8 cellular contexts compared by ENCODE assay signal in genomic region chr17:7436556-7437368, GRCh38. TPM values are rescaled to one million over a fixed set of nuclear protein-coding genes. Genes with fewer than 3 reads are reported as not detected.
DNase-seq lines count a peak whose midpoint lies in the region; ATAC-seq and TF ChIP-seq lines count a peak whose summit lies in the region.

No MANE protein-coding gene starts in this region.

- no peaks in the 10 kb centered on the region for H3K4me1 ChIP-seq in right cardiac atrium (ENCODE audit: control insufficient read depth, insufficient read depth, low read length)
- peaks cover 44% of the 10 kb centered on the region for H3K4me1 ChIP-seq in psoas muscle

- H3K9me3 ChIP-seq in right cardiac atrium (ENCODE audit: control insufficient read depth, low read length) = no peaks in the 10 kb centered on the region
- no peaks in the 10 kb centered on the region for H3K9me3 ChIP-seq in psoas muscle

- TF ChIP-seq CTCF in GM12873 (IDR thresholded peaks at IDR 0.05; ENCODE audit: insufficient read depth, low read depth, low read length, missing control alignments) (peak; percentile 73), psoas muscle (IDR thresholded peaks at IDR 0.05) (peak; percentile 88)

- intact Hi-C loops in right cardiac atrium (cut with DNase I) (loop anchor here (5.0 to 10.0 kb wide), 5 partner anchors 41 to 128 kb away; partner anchors contain the start of genes TMEM95 (in 3 of the 4), KCTD11 (in 2 of the 4), ZBTB4 (in 2 of the 4) and SENP3 (in 1 of the 4)), psoas muscle (cut with DNase I) (loop anchor here (5.0 to 10.0 kb wide), 3 partner anchors 84 to 248 kb away; partner anchors contain the start of genes KCTD11 (in 1 of the 2), SENP3 (in 1 of the 2), TP53 (in 1 of the 2) and WRAP53 (in 1 of the 2))

- 5% methylated on average over 92 of the region's 92 CpGs for WGBS in right cardiac atrium
- 3 to 4% (median 3%) methylated on average over 84 to 92 of the region's 92 CpGs for WGBS in psoas muscle, 3 donors

- H3K27me3 ChIP-seq in right cardiac atrium (ENCODE audit: control insufficient read depth, insufficient read depth) (no peaks in the 10 kb centered on the region), psoas muscle (ENCODE audit: insufficient read depth in 3 of 3, low read length in 2 of 3) (no peaks in the 10 kb centered on the region)

- H3K4me3 ChIP-seq in right cardiac atrium (ENCODE audit: low read length) (peak overlapping the region; percentile 42), psoas muscle (peak overlapping the region; percentile 72)

- H3K36me3 ChIP-seq in psoas muscle (ENCODE audit: insufficient read depth in 1 of 2, low read depth in 1 of 2) = no peaks in the 10 kb centered on the region

- peak; percentile 75 to 76 for ATAC-seq in right cardiac atrium
- ATAC-seq in psoas muscle = peak; percentile 70 to 79 (median 78)

- peak overlapping the region; percentile 24 for H3K27ac ChIP-seq in right cardiac atrium (ENCODE audit: low read length)
- H3K27ac ChIP-seq in psoas muscle = peak overlapping the region; percentile 100

- DNase-seq in MV-4-11 (lab: John Stamatoyannopoulos, UW) (peak; percentile 74), T-helper 2 cell (peak; percentile 57 to 91 (median 69)), amygdala (lab: John Stamatoyannopoulos, UW) (peak in 42 of 56 donors; percentile 18 to 84 (median 56)), right cardiac atrium (peak; percentile 81 to 93 (median 92)), psoas muscle (peak; percentile 83 to 91), ureter (ENCODE audit: low spot score) (peak; percentile 82), A172 (ENCODE audit: low spot score) (no peak)

RNA-seq across cellular contexts. Expression of gene TMEM102, which starts 1.5 kb away (rescaled TPM):
- 1 to 10 TPM; 2.2 to 2.5 (median 2.3) TPM for total RNA-seq in right cardiac atrium
- polyA plus RNA-seq in right cardiac atrium = 2.1 TPM
- total RNA-seq in psoas muscle = under 1 TPM; 0.41 to 0.95 (median 0.68) TPM
- 1 to 10 TPM in 2 of 3 donors, under 1 TPM in 1; 0.84 to 3.2 (median 1.7) TPM for polyA plus RNA-seq in psoas muscle
- 8.1 TPM for total RNA-seq in ureter
- total RNA-seq in A172 (2014; rRNA removed; shearing (Covaris generic)) = 2.5 and 7.4 TPM in 2 replicates

RNA-seq across cellular contexts. Expression of gene FGF11, which starts 2.5 kb away (rescaled TPM):
- total RNA-seq in right cardiac atrium (10 to 100 TPM; 13.9 to 34.8 (median 23.9) TPM), psoas muscle (10 to 100 TPM in 3 of 4 donors, 1 to 10 TPM in 1; 2.7 to 21.1 (median 10.1) TPM), ureter (3.5 TPM)
- polyA plus RNA-seq in right cardiac atrium (31.7 TPM), psoas muscle (1 to 10 TPM; 2.0 to 4.4 (median 3.7) TPM)
- 0.89 TPM in 1 of 2 replicates, not detected in the other for total RNA-seq in A172 (2014; rRNA removed; shearing (Covaris generic))

RNA-seq across cellular contexts. Expression of gene CHRNB1, which starts 8.1 kb away (rescaled TPM):
- total RNA-seq in right cardiac atrium (10 to 100 TPM; 11.4 to 15.6 (median 13.1) TPM), psoas muscle (100 to 1,000 TPM; 107 to 190 (median 147) TPM), ureter (6.8 TPM)
- polyA plus RNA-seq in right cardiac atrium (16.1 TPM), psoas muscle (100 to 1,000 TPM in 1 of 3 donors, 10 to 100 TPM in 2; 73.0 to 118 (median 91.7) TPM)
- total RNA-seq in A172 (2014; rRNA removed; shearing (Covaris generic)) = 14.1 and 20.2 TPM in 2 replicates

RNA-seq across cellular contexts. Expression of gene SPEM3, which starts 8.1 kb away (rescaled TPM):
- total RNA-seq in right cardiac atrium = not detected
- not detected for polyA plus RNA-seq in right cardiac atrium
- not detected for total RNA-seq in psoas muscle
- polyA plus RNA-seq in psoas muscle = under 1 TPM in 1 of 3 donors, not detected in 2; 0.01 TPM
- total RNA-seq in ureter = not detected
- not detected in 2 replicates for total RNA-seq in A172 (2014; rRNA removed; shearing (Covaris generic))

RNA-seq across cellular contexts. Expression of gene SPEM2, which starts 11.3 kb away (rescaled TPM):
- not detected for total RNA-seq in right cardiac atrium
- not detected for polyA plus RNA-seq in right cardiac atrium
- total RNA-seq in psoas muscle = not detected
- polyA plus RNA-seq in psoas muscle = under 1 TPM in 1 of 3 donors, not detected in 2; 0.03 TPM
- total RNA-seq in ureter = not detected
- not detected in 2 replicates for total RNA-seq in A172 (2014; rRNA removed; shearing (Covaris generic))
